2 cellular contexts compared by ENCODE assay signal in the genomic region with DNA sequence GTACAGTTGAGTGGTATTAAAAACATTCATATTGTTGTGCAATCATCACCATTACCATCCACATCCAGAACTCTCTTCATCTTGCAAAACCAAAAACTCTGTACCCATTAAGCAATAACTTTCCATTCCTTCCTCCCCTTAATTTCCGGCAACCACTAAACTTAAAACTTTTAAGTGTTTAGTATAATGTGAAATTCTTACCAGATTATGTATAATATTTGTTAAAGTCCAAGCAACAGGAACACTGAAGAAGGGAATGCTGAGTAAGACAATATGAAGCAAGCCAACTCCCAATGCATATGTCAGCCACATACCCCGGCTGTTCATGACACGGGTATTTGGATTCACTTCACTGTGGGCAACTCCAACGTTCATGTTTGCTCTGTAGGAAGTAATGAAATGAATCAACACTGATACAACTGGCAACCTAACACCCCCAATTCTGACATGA.
TF ChIP-seq lines count a peak whose summit lies in the region.

No MANE protein-coding gene starts in this region.

TF ChIP-seq in A549, 52 proteins besides CTCF, POLR2A, EP300 and RAD21 (continued from another document):
- TF ChIP-seq NPAS2 (CRISPR knock-in tag; IDR thresholded peaks at IDR 0.05; ENCODE audit: borderline replicate concordance) (no peak), EHMT2 (IDR thresholded peaks at IDR 0.05; ENCODE audit: low read depth) (no peak), RCOR1 (IDR thresholded peaks at IDR 0.05; ENCODE audit: low read depth, low read length) (no peak), SMC3 (IDR thresholded peaks at IDR 0.05) (no peak), HOXB5 (CRISPR knock-in tag; IDR thresholded peaks at IDR 0.05) (no peak), NFE2L2 (conservative IDR thresholded peaks at IDR 0.05; ENCODE audit: low read length) (no peak), CEBPB (IDR thresholded peaks at IDR 0.05) (peak in 1 of 2 experiments; percentile 22; a peak in 1 of 4 replicates), MAFK (IDR thresholded peaks at IDR 0.05; ENCODE audit: partially characterized antibody) (peak; percentile 70), JUN (IDR thresholded peaks at IDR 0.05) (no peak), ZSCAN20 (CRISPR knock-in tag; IDR thresholded peaks at IDR 0.05) (no peak)
- TF ChIP-seq, protein P1, sequence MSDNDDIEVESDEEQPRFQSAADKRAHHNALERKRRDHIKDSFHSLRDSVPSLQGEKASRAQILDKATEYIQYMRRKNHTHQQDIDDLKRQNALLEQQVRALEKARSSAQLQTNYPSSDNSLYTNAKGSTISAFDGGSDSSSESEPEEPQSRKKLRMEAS (IDR thresholded peaks at IDR 0.05), result no peak

TF ChIP-seq in HCT116, 20 proteins besides CTCF, POLR2A, EP300 and RAD21 (continued from another document):
- TF ChIP-seq ZFX (IDR thresholded peaks at IDR 0.05), result no peak
- TF ChIP-seq EZH2 (IDR thresholded peaks at IDR 0.05), result no peak
- TF ChIP-seq, protein P2, sequence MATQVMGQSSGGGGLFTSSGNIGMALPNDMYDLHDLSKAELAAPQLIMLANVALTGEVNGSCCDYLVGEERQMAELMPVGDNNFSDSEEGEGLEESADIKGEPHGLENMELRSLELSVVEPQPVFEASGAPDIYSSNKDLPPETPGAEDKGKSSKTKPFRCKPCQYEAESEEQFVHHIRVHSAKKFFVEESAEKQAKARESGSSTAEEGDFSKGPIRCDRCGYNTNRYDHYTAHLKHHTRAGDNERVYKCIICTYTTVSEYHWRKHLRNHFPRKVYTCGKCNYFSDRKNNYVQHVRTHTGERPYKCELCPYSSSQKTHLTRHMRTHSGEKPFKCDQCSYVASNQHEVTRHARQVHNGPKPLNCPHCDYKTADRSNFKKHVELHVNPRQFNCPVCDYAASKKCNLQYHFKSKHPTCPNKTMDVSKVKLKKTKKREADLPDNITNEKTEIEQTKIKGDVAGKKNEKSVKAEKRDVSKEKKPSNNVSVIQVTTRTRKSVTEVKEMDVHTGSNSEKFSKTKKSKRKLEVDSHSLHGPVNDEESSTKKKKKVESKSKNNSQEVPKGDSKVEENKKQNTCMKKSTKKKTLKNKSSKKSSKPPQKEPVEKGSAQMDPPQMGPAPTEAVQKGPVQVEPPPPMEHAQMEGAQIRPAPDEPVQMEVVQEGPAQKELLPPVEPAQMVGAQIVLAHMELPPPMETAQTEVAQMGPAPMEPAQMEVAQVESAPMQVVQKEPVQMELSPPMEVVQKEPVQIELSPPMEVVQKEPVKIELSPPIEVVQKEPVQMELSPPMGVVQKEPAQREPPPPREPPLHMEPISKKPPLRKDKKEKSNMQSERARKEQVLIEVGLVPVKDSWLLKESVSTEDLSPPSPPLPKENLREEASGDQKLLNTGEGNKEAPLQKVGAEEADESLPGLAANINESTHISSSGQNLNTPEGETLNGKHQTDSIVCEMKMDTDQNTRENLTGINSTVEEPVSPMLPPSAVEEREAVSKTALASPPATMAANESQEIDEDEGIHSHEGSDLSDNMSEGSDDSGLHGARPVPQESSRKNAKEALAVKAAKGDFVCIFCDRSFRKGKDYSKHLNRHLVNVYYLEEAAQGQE (IDR thresholded peaks at IDR 0.05; ENCODE audit: low read depth), result no peak
